Comparison of ENCODE assay signal across 13 cellular contexts in genomic region chr12:13124661-13125505, GRCh38. TPM values are rescaled to one million over a fixed set of nuclear protein-coding genes. Genes with fewer than 3 reads are reported as not detected.
A peak's percentile ranks its signal among the peaks of the same experiment; 100 is the strongest.
DNase-seq lines count a peak whose midpoint lies in the region; TF ChIP-seq lines count a peak whose summit lies in the region.
"Had no signal": no experiment of that assay in that cellular context is flagged by ENCODE, and none has a peak within 500 bp of the region (broad histone marks: within the 10 kb centered on the region; RNA-seq: fewer than 3 reads in every experiment).

No MANE protein-coding gene starts in this region.

- H3K4me1 ChIP-seq in SK-N-SH (ENCODE audit: control insufficient read depth in 1 of 2, insufficient read depth in 2 of 2, low read depth in 1 of 2, low read length in 1 of 2) = peaks cover 0 to 13% of the 10 kb centered on the region in 2 experiments; a peak in 1 of 4 replicates
- peaks cover 34% of the 10 kb centered on the region for H3K4me1 ChIP-seq in skeletal muscle satellite cell (ENCODE audit: control insufficient read depth, insufficient read depth, low read length)

- H3K27me3 ChIP-seq in SK-N-SH (ENCODE audit: insufficient read depth) (no peaks in the 10 kb centered on the region), skeletal muscle satellite cell (ENCODE audit: control insufficient read depth, insufficient read depth, low read length) (no peaks in the 10 kb centered on the region)

- WGBS in SK-N-SH (ENCODE audit: low lambda C conversion rate) = 68% methylated on average over 7 of the region's 7 CpGs
- 83% methylated on average over 7 of the region's 7 CpGs for WGBS in lower leg skin, 2 donors

- intact Hi-C loops in lower leg skin (cut with DNase I; ENCODE audit: low total_unique reads) = no loop called here

- CTCF ChIA-PET in SK-N-SH (lab: Yijun Ruan, JAX) = interaction anchor here (1.3 to 1.6 kb wide), 2 partner anchors 12 to 26 kb away, joined by 3 to 4 read pairs; no protein-coding TSS in a partner anchor

- H3K9me2 ChIP-seq in SK-N-SH = no peaks in the 10 kb centered on the region

- no peaks in the 10 kb centered on the region for H4K20me1 ChIP-seq in SK-N-SH (ENCODE audit: insufficient read depth)

- POLR2A ChIA-PET in SK-N-SH (lab: Yijun Ruan, JAX) = no interaction called here

- TF ChIP-seq RAD21 in SK-N-SH (IDR thresholded peaks at IDR 0.05; ENCODE audit: low read length) = no peak

- peak in 1 of 2 experiments; percentile 36; a peak in 1 of 4 replicates for TF ChIP-seq EP300 in SK-N-SH (IDR thresholded peaks at IDR 0.05; ENCODE audit: borderline replicate concordance in 1 of 2, low read depth in 1 of 2, low read length in 1 of 2)

- no peak overlapping the region for H3K9ac ChIP-seq in SK-N-SH
- H3K9ac ChIP-seq in skeletal muscle satellite cell (ENCODE audit: low read depth, low read length) = no peak overlapping the region

- no peaks in the 10 kb centered on the region for H3F3A ChIP-seq in SK-N-SH (replicated peaks; ENCODE audit: insufficient read depth)

- H3K4me2 ChIP-seq in SK-N-SH (0 out of 2 replicates have a peak overlapping the region, but pooled peaks have one; percentile 4), skeletal muscle satellite cell (ENCODE audit: low read length) (peak overlapping the region; percentile 19)

- TF ChIP-seq POLR2A in lower leg skin (IDR thresholded peaks at IDR 0.05) = no peak

- H3K36me3 ChIP-seq in SK-N-SH (replicated peaks in 1 of 2; ENCODE audit: control insufficient read depth in 1 of 2, insufficient read depth in 2 of 2, low read length in 1 of 2) = no peaks in the 10 kb centered on the region
- H3K36me3 ChIP-seq in skeletal muscle satellite cell (ENCODE audit: insufficient read depth, low read length) = no peaks in the 10 kb centered on the region

- no peak overlapping the region for H2AFZ ChIP-seq in SK-N-SH (ENCODE audit: low read depth)

- H3K4me3 ChIP-seq in SK-N-SH (ENCODE audit: low read depth in 2 of 2, low read length in 1 of 2) = no peak overlapping the region
- no peak overlapping the region for H3K4me3 ChIP-seq in fibroblast of the aortic adventitia (ENCODE audit: low read depth, low read length)
- H3K4me3 ChIP-seq in skeletal muscle satellite cell (ENCODE audit: low read length) = no peak overlapping the region
- H3K4me3 ChIP-seq in lower leg skin (ENCODE audit: low read depth, poor library complexity, severe bottlenecking) = no peak overlapping the region

- peak overlapping the region in 1 of 2 experiments; percentile 10; a peak in 1 of 4 replicates for H3K27ac ChIP-seq in SK-N-SH (ENCODE audit: low read depth in 2 of 2, low read length in 1 of 2)

- H3K79me2 ChIP-seq in SK-N-SH (ENCODE audit: insufficient read depth) = no peaks in the 10 kb centered on the region

- no peak for TF ChIP-seq CTCF in SK-N-SH (IDR thresholded peaks at IDR 0.05)
- TF ChIP-seq CTCF in fibroblast of the aortic adventitia (IDR thresholded peaks at IDR 0.05; ENCODE audit: insufficient read depth, low read length) = no peak
- TF ChIP-seq CTCF in lower leg skin (IDR thresholded peaks at IDR 0.05) = no peak

- DNase-seq in HCEC 1CT (peak; percentile 65), SK-N-SH (no peak), fibroblast of the aortic adventitia (ENCODE audit: low read depth) (peak; percentile 75), NCI-H1092 treated with DMSO at 0.1 percent for 48 hours (lab: John Stamatoyannopoulos, UW) (no peak), GF-D8 (lab: John Stamatoyannopoulos, UW) (no peak), lower leg skin (ENCODE audit: low spot score in 2 of 2) (no peak)
- DNase-seq: activated T-cell treated with anti-CD3 and anti-CD28 coated beads, Interleukin-2, amount 50 U/mL, for 24 hours; H7; NCI-H1048; stimulated activated CD4-positive, alpha-beta T cell treated with anti-CD3 and anti-CD28 coated beads, Interleukin-15, amount 100 ng/mL, for 24 hours; stimulated activated naive CD4-positive, alpha-beta T cell had no signal

- H3K9me3 ChIP-seq in SK-N-SH (no peaks in the 10 kb centered on the region), skeletal muscle satellite cell (replicated peaks; ENCODE audit: low read length) (no peaks in the 10 kb centered on the region)

TF ChIP-seq in SK-N-SH, 30 proteins besides CTCF, POLR2A, EP300 and RAD21:
- TF ChIP-seq FOSL2 (IDR thresholded peaks at IDR 0.05; ENCODE audit: borderline replicate concordance, low read depth) (peak; percentile 48; the same call in 1 of the 2 replicates), GATA2 (CRISPR knock-in tag; IDR thresholded peaks at IDR 0.05) (no peak), ELF1 (IDR thresholded peaks at IDR 0.05) (no peak), PBX3 (IDR thresholded peaks at IDR 0.05) (peak; percentile 80), MEF2A (IDR thresholded peaks at IDR 0.05; ENCODE audit: borderline replicate concordance, low read depth) (no peak), NRF1 (IDR thresholded peaks at IDR 0.05; ENCODE audit: low read depth, low read length) (no peak), TEAD4 (IDR thresholded peaks at IDR 0.05; ENCODE audit: borderline replicate concordance, insufficient read depth) (peak; percentile 26; the same call in 1 of the 2 replicates), JUND (IDR thresholded peaks at IDR 0.05) (peak; percentile 65), TCF12 (IDR thresholded peaks at IDR 0.05) (peak; percentile 43; the same call in 1 of the 2 replicates), RXRA (IDR thresholded peaks at IDR 0.05; ENCODE audit: borderline replicate concordance, low read depth) (peak; percentile 67; the same call in 1 of the 2 replicates)
TF ChIP-seq in SK-N-SH: peak in this region for 6.

RNA-seq across cellular contexts. Expression of gene GSG1, which starts 21.4 kb away (rescaled TPM):
- polyA plus RNA-seq in SK-N-SH (2012; rRNA removed) = 0.39 and 0.68 TPM in 2 replicates
- 0.49 and 0.93 TPM in 2 replicates for polyA plus RNA-seq in SK-N-SH (2012; cell fraction: cytosol; rRNA removed)
- 0.47 and 0.63 TPM in 2 replicates for polyA plus RNA-seq in SK-N-SH (2012; cell fraction: nucleus; rRNA removed)
- 0.45 and 1.6 TPM in 2 replicates for total RNA-seq in fibroblast of the aortic adventitia (ENCODE audit: low replicate concordance)
- total RNA-seq in skeletal muscle satellite cell (2012; rRNA removed) = 1.1 and 2.0 TPM in 2 replicates
- total RNA-seq in lower leg skin = not detected
- total RNA-seq: cerebellum had no signal

Comparison
In these comparisons a context has a peak if more than half of its experiments do, and no peak if none do; other contexts are left out.
1. DNase-seq: peak in HCEC 1CT (single experiment) and fibroblast of the aortic adventitia (single experiment); none in SK-N-SH (single experiment), NCI-H1092 treated with DMSO at 0.1 percent for 48 hours (single experiment), GF-D8 (single experiment) and lower leg skin (0 of 2).